In the genomic region with DNA sequence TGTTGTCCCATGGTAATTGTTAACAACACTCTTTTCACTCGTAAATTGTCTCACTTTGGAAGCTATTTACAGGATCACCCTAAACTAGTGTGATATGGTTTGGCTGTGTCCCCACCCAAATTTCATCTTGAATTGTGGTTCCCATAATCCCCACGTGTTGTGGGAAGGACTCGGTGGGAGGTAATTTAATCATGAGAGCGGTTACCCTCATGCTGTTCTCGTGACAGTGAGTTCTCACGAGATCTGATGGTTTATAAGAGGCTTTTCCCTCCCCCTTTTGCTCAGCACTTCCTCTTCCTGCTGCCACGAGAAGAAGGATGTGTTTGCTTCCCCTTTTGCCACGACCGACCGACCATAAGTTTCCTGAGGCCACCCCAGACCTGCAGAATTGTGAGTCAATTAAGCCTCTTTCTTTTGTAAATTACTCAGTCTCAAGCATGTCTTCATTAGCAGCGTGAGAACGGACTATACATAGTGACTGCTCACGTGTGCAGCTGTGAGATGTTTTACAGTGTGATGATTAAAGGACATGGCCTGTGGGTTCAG, we compare ENCODE assay signal across 1 cellular context.
TF ChIP-seq lines count a peak whose summit lies in the region.

No MANE protein-coding gene starts in this region.

TF ChIP-seq in HepG2, 621 proteins besides CTCF, POLR2A, EP300 and RAD21 (continued from another document and continues in another):
- TF ChIP-seq, protein P1, sequence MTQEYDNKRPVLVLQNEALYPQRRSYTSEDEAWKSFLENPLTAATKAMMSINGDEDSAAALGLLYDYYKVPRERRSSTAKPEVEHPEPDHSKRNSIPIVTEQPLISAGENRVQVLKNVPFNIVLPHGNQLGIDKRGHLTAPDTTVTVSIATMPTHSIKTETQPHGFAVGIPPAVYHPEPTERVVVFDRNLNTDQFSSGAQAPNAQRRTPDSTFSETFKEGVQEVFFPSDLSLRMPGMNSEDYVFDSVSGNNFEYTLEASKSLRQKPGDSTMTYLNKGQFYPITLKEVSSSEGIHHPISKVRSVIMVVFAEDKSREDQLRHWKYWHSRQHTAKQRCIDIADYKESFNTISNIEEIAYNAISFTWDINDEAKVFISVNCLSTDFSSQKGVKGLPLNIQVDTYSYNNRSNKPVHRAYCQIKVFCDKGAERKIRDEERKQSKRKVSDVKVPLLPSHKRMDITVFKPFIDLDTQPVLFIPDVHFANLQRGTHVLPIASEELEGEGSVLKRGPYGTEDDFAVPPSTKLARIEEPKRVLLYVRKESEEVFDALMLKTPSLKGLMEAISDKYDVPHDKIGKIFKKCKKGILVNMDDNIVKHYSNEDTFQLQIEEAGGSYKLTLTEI (CRISPR knock-in tag; conservative IDR thresholded peaks at IDR 0.05): no peak
- TF ChIP-seq, protein P2, sequence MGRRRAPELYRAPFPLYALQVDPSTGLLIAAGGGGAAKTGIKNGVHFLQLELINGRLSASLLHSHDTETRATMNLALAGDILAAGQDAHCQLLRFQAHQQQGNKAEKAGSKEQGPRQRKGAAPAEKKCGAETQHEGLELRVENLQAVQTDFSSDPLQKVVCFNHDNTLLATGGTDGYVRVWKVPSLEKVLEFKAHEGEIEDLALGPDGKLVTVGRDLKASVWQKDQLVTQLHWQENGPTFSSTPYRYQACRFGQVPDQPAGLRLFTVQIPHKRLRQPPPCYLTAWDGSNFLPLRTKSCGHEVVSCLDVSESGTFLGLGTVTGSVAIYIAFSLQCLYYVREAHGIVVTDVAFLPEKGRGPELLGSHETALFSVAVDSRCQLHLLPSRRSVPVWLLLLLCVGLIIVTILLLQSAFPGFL (CRISPR knock-in tag; IDR thresholded peaks at IDR 0.05): no peak
- TF ChIP-seq ZBTB1 (CRISPR knock-in tag; IDR thresholded peaks at IDR 0.05; ENCODE audit: borderline replicate concordance) (no peak), ZNF605 (CRISPR knock-in tag; IDR thresholded peaks at IDR 0.05) (peak; percentile 64; the same call in 1 of the 2 replicates), SMARCC2 (IDR thresholded peaks at IDR 0.05) (no peak), ZNF83 (CRISPR knock-in tag; IDR thresholded peaks at IDR 0.05; ENCODE audit: borderline replicate concordance) (no peak), CC2D1A (CRISPR knock-in tag; IDR thresholded peaks at IDR 0.05) (no peak), GTF2F1 (IDR thresholded peaks at IDR 0.05; ENCODE audit: low read length) (no peak), RFXAP (CRISPR knock-in tag; IDR thresholded peaks at IDR 0.05; ENCODE audit: borderline replicate concordance) (no peak), ZNF549 (CRISPR knock-in tag; IDR thresholded peaks at IDR 0.05) (no peak), PCBP1 (IDR thresholded peaks at IDR 0.05; ENCODE audit: borderline replicate concordance, low read depth, low read length) (no peak), ZNF326 (CRISPR knock-in tag; IDR thresholded peaks at IDR 0.05; ENCODE audit: borderline replicate concordance) (no peak), ZNF572 (CRISPR knock-in tag; IDR thresholded peaks at IDR 0.05) (no peak), ZNF7 (CRISPR knock-in tag; IDR thresholded peaks at IDR 0.05) (no peak), SETDB1 (CRISPR knock-in tag; IDR thresholded peaks at IDR 0.05; ENCODE audit: borderline replicate concordance) (no peak), DPF2 (CRISPR knock-in tag; IDR thresholded peaks at IDR 0.05; ENCODE audit: borderline replicate concordance, low read depth) (no peak), ZNF354B (CRISPR knock-in tag; IDR thresholded peaks at IDR 0.05) (no peak), GFI1 (CRISPR knock-in tag; IDR thresholded peaks at IDR 0.05; ENCODE audit: borderline replicate concordance) (no peak), ZNF749 (CRISPR knock-in tag; IDR thresholded peaks at IDR 0.05; ENCODE audit: borderline replicate concordance) (no peak), RELA (CRISPR knock-in tag; IDR thresholded peaks at IDR 0.05) (no peak), SUZ12 (IDR thresholded peaks at IDR 0.05; ENCODE audit: low read depth, low read length) (no peak), MIER3 (CRISPR knock-in tag; IDR thresholded peaks at IDR 0.05; ENCODE audit: borderline replicate concordance) (no peak), ZNF350 (CRISPR knock-in tag; IDR thresholded peaks at IDR 0.05; ENCODE audit: borderline replicate concordance, low read depth) (no peak), GABPB1 (CRISPR knock-in tag; IDR thresholded peaks at IDR 0.05) (peak; percentile 68), KAT8 (CRISPR knock-in tag; IDR thresholded peaks at IDR 0.05) (peak; percentile 83), ZNF34 (CRISPR knock-in tag; IDR thresholded peaks at IDR 0.05; ENCODE audit: borderline replicate concordance) (no peak), BHLHE40 (IDR thresholded peaks at IDR 0.05; ENCODE audit: low read length) (no peak), ZNF234 (CRISPR knock-in tag; conservative IDR thresholded peaks at IDR 0.05) (no peak), PPARG (CRISPR knock-in tag; conservative IDR thresholded peaks at IDR 0.05) (no peak), AHR (CRISPR knock-in tag; IDR thresholded peaks at IDR 0.05) (no peak), ARID2 (CRISPR knock-in tag; IDR thresholded peaks at IDR 0.05; ENCODE audit: borderline replicate concordance) (no peak), TOE1 (CRISPR knock-in tag; IDR thresholded peaks at IDR 0.05) (no peak), KLF9 (CRISPR knock-in tag; IDR thresholded peaks at IDR 0.05; ENCODE audit: low read depth) (no peak), SSRP1 (CRISPR knock-in tag; IDR thresholded peaks at IDR 0.05) (0 out of 2 replicates have a peak, but pooled peaks have one; percentile 36), PITX1 (CRISPR knock-in tag; IDR thresholded peaks at IDR 0.05) (no peak), MATR3 (CRISPR knock-in tag; IDR thresholded peaks at IDR 0.05) (no peak), NR1H2 (CRISPR knock-in tag; IDR thresholded peaks at IDR 0.05; ENCODE audit: borderline replicate concordance, low read depth) (no peak), PHF21A (CRISPR knock-in tag; IDR thresholded peaks at IDR 0.05) (0 out of 2 replicates have a peak, but pooled peaks have one; percentile 24)
- TF ChIP-seq, protein P3, sequence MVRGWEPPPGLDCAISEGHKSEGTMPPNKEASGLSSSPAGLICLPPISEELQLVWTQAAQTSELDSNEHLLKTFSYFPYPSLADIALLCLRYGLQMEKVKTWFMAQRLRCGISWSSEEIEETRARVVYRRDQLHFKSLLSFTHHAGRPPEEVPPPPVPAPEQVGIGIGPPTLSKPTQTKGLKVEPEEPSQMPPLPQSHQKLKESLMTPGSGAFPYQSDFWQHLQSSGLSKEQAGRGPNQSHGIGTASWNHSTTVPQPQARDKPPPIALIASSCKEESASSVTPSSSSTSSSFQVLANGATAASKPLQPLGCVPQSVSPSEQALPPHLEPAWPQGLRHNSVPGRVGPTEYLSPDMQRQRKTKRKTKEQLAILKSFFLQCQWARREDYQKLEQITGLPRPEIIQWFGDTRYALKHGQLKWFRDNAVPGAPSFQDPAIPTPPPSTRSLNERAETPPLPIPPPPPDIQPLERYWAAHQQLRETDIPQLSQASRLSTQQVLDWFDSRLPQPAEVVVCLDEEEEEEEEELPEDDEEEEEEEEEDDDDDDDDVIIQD (CRISPR knock-in tag; IDR thresholded peaks at IDR 0.05; ENCODE audit: low read depth): peak; percentile 58; the same call in 1 of the 2 replicates
- TF ChIP-seq, protein P4, sequence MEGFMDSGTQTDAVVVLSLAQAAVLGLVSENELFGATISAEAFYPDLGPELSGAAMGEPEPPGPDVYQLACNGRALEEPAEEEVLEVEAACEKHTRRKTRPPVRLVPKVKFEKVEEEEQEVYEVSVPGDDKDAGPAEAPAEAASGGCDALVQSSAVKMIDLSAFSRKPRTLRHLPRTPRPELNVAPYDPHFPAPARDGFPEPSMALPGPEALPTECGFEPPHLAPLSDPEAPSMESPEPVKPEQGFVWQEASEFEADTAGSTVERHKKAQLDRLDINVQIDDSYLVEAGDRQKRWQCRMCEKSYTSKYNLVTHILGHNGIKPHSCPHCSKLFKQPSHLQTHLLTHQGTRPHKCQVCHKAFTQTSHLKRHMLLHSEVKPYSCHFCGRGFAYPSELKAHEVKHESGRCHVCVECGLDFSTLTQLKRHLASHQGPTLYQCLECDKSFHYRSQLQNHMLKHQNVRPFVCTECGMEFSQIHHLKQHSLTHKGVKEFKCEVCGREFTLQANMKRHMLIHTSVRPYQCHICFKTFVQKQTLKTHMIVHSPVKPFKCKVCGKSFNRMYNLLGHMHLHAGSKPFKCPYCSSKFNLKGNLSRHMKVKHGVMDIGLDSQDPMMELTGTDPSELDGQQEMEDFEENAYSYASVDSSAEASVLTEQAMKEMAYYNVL (CRISPR knock-in tag; IDR thresholded peaks at IDR 0.05; ENCODE audit: borderline replicate concordance): no peak
- TF ChIP-seq, protein P5, sequence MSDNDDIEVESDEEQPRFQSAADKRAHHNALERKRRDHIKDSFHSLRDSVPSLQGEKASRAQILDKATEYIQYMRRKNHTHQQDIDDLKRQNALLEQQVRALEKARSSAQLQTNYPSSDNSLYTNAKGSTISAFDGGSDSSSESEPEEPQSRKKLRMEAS (IDR thresholded peaks at IDR 0.05): peak; percentile 60; the same call in 1 of the 2 replicates
- TF ChIP-seq, protein P6, sequence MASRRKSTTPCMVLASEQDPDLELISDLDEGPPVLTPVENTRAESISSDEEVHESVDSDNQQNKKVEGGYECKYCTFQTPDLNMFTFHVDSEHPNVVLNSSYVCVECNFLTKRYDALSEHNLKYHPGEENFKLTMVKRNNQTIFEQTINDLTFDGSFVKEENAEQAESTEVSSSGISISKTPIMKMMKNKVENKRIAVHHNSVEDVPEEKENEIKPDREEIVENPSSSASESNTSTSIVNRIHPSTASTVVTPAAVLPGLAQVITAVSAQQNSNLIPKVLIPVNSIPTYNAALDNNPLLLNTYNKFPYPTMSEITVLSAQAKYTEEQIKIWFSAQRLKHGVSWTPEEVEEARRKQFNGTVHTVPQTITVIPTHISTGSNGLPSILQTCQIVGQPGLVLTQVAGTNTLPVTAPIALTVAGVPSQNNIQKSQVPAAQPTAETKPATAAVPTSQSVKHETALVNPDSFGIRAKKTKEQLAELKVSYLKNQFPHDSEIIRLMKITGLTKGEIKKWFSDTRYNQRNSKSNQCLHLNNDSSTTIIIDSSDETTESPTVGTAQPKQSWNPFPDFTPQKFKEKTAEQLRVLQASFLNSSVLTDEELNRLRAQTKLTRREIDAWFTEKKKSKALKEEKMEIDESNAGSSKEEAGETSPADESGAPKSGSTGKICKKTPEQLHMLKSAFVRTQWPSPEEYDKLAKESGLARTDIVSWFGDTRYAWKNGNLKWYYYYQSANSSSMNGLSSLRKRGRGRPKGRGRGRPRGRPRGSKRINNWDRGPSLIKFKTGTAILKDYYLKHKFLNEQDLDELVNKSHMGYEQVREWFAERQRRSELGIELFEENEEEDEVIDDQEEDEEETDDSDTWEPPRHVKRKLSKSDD (CRISPR knock-in tag; IDR thresholded peaks at IDR 0.05; ENCODE audit: low read depth): no peak
- TF ChIP-seq, protein P7, sequence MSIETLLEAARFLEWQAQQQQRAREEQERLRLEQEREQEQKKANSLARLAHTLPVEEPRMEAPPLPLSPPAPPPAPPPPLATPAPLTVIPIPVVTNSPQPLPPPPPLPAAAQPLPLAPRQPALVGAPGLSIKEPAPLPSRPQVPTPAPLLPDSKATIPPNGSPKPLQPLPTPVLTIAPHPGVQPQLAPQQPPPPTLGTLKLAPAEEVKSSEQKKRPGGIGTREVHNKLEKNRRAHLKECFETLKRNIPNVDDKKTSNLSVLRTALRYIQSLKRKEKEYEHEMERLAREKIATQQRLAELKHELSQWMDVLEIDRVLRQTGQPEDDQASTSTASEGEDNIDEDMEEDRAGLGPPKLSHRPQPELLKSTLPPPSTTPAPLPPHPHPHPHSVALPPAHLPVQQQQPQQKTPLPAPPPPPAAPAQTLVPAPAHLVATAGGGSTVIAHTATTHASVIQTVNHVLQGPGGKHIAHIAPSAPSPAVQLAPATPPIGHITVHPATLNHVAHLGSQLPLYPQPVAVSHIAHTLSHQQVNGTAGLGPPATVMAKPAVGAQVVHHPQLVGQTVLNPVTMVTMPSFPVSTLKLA (IDR thresholded peaks at IDR 0.05): no peak
- TF ChIP-seq, protein P8, sequence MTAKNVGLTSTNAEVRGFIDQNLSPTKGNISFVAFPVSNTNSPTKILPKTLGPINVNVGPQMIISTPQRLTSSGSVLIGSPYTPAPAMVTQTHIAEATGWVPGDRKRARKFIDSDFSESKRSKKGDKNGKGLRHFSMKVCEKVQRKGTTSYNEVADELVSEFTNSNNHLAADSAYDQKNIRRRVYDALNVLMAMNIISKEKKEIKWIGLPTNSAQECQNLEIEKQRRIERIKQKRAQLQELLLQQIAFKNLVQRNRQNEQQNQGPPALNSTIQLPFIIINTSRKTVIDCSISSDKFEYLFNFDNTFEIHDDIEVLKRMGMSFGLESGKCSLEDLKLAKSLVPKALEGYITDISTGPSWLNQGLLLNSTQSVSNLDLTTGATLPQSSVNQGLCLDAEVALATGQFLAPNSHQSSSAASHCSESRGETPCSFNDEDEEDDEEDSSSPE (CRISPR knock-in tag; IDR thresholded peaks at IDR 0.05): no peak
- TF ChIP-seq, protein P9, sequence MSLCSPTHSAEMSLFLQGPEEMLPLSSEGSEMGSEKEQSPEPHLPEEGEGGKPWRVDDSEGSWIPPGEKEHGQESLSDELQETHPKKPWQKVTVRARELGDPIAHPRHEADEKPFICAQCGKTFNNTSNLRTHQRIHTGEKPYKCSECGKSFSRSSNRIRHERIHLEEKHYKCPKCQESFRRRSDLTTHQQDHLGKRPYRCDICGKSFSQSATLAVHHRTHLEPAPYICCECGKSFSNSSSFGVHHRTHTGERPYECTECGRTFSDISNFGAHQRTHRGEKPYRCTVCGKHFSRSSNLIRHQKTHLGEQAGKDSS (CRISPR knock-in tag; IDR thresholded peaks at IDR 0.05; ENCODE audit: borderline replicate concordance, low read depth): no peak
- TF ChIP-seq, protein P10, sequence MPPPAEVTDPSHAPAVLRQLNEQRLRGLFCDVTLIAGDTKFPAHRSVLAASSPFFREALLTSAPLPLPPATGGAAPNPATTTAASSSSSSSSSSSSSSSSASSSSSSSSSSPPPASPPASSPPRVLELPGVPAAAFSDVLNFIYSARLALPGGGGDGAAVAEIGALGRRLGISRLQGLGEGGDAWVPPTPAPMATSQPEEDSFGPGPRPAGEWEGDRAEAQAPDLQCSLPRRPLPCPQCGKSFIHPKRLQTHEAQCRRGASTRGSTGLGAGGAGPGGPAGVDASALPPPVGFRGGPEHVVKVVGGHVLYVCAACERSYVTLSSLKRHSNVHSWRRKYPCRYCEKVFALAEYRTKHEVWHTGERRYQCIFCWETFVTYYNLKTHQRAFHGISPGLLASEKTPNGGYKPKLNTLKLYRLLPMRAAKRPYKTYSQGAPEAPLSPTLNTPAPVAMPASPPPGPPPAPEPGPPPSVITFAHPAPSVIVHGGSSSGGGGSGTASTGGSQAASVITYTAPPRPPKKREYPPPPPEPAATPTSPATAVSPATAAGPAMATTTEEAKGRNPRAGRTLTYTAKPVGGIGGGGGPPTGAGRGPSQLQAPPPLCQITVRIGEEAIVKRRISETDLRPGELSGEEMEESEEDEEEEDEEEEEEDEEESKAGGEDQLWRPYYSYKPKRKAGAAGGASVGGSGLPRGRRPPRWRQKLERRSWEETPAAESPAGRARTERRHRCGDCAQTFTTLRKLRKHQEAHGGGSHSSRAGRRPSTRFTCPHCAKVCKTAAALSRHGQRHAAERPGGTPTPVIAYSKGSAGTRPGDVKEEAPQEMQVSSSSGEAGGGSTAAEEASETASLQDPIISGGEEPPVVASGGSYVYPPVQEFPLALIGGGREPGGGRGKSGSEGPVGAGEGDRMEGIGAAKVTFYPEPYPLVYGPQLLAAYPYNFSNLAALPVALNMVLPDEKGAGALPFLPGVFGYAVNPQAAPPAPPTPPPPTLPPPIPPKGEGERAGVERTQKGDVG (CRISPR knock-in tag; IDR thresholded peaks at IDR 0.05; ENCODE audit: borderline replicate concordance): no peak
